Comparison of ENCODE assay signal across 1 cellular context in the genomic region with DNA sequence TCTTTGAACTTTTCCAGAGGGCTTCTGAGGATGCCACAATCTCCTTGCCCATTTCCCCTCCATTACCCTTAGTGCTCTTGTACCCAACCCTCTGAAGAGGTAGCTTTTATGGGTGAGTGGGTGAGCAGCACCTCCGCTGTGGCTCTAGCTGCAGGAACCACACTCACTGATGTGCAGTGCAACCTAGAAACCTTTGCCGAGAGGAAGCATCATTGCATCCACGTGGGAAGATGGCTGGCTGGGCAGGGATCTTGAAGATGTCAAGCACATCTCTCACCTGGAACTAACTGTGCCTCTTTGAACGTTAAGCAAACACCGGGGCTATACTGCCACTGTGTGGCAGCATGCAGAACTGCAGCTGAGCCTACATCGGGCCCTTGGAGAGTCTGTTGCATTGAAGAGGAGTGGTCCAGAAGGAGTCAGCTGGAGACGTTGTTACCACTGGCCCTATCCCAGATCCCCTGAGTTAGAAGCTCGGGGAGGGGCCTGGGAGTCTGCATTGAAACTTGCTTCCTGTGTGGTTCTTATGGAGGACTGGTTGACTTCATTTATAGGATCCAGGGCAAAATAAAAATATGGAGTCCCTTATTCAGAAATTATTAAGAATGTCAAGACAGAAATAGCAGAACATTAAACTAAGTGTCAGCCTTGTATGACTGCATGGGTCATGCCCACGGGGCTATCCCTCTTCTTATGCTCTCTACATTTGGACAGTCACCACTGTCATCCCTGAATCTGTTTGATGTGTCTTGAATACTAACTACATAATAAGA.
TF ChIP-seq lines count a peak whose summit lies in the region.

No MANE protein-coding gene starts in this region.

TF ChIP-seq in SK-N-SH treated with all-trans-retinoic acid at 6 μM for 48 hours, 23 proteins besides CTCF, POLR2A, EP300 and RAD21 (continued from another document):
- TF ChIP-seq TCF4 (CRISPR knock-in tag; IDR thresholded peaks at IDR 0.05; ENCODE audit: borderline replicate concordance) (no peak), ARNTL (CRISPR knock-in tag; IDR thresholded peaks at IDR 0.05; ENCODE audit: borderline replicate concordance, low read depth) (no peak), CSDC2 (CRISPR knock-in tag; IDR thresholded peaks at IDR 0.05) (no peak), PPARA (CRISPR knock-in tag; IDR thresholded peaks at IDR 0.05; ENCODE audit: borderline replicate concordance) (no peak), TSHZ2 (CRISPR knock-in tag; IDR thresholded peaks at IDR 0.05) (no peak), ISL1 (CRISPR knock-in tag; IDR thresholded peaks at IDR 0.05) (no peak), ZFP3 (CRISPR knock-in tag; IDR thresholded peaks at IDR 0.05) (no peak), ZNF565 (CRISPR knock-in tag; conservative IDR thresholded peaks at IDR 0.05; ENCODE audit: low read depth) (no peak), RARB (CRISPR knock-in tag; IDR thresholded peaks at IDR 0.05) (no peak), TOX (CRISPR knock-in tag; IDR thresholded peaks at IDR 0.05; ENCODE audit: borderline replicate concordance) (no peak), ESRRG (CRISPR knock-in tag; IDR thresholded peaks at IDR 0.05) (no peak)
- TF ChIP-seq, protein P1, sequence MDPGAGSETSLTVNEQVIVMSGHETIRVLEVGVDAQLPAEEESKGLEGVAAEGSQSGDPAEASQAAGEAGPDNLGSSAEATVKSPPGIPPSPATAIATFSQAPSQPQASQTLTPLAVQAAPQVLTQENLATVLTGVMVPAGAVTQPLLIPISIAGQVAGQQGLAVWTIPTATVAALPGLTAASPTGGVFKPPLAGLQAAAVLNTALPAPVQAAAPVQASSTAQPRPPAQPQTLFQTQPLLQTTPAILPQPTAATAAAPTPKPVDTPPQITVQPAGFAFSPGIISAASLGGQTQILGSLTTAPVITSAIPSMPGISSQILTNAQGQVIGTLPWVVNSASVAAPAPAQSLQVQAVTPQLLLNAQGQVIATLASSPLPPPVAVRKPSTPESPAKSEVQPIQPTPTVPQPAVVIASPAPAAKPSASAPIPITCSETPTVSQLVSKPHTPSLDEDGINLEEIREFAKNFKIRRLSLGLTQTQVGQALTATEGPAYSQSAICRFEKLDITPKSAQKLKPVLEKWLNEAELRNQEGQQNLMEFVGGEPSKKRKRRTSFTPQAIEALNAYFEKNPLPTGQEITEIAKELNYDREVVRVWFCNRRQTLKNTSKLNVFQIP (CRISPR knock-in tag; IDR thresholded peaks at IDR 0.05; ENCODE audit: borderline replicate concordance, low read depth), result no peak
